In genomic region chr16:88943741-88944140, GRCh38 we compare ENCODE assay signal across 22 cellular contexts. TPM values are rescaled to one million over a fixed set of nuclear protein-coding genes. Genes with fewer than 3 reads are reported as not detected.
"Had no signal": no experiment of that assay in that cellular context is flagged by ENCODE, and none has a peak within 500 bp of the region (broad histone marks: within the 10 kb centered on the region; RNA-seq: fewer than 3 reads in every experiment).

No MANE protein-coding gene starts in this region.

- H3K9me3 ChIP-seq: heart left ventricle, lower lobe of right lung, pancreas, stomach, thoracic aorta, transverse colon had no signal

- H3K9ac ChIP-seq: neural progenitor cell had no signal

- H3K27me3 ChIP-seq: pancreas had no signal

- H3K4me3 ChIP-seq: coronary artery, heart left ventricle, lower lobe of right lung, neural progenitor cell, pancreas, stomach, thoracic aorta, transverse colon had no signal

- H2AFZ ChIP-seq: neural progenitor cell had no signal

- H3K4me1 ChIP-seq: neural progenitor cell had no signal

- ATAC-seq: heart left ventricle, lower lobe of right lung, pancreas, sciatic nerve had no signal

- H3K36me3 Mint-ChIP-seq: mesothelial cell of epicardium, natural killer cell, neural progenitor cell had no signal

- H3K36me3 ChIP-seq: lower lobe of right lung, neural progenitor cell, pancreas, stomach, thoracic aorta, transverse colon had no signal

- H3K27me3 Mint-ChIP-seq: memory B cell had no signal

- H3K27ac ChIP-seq: coronary artery, heart left ventricle, lower lobe of right lung, neural progenitor cell, pancreas, stomach, thoracic aorta, transverse colon had no signal

- H3K4me2 ChIP-seq: neural progenitor cell had no signal

- H3K27ac Mint-ChIP-seq: endodermal cell, mesothelial cell of epicardium, natural killer cell, neural progenitor cell, progenitor cell of endocrine pancreas had no signal

- H3K4me1 Mint-ChIP-seq: endodermal cell had no signal

- H3K4me3 Mint-ChIP-seq: endodermal cell, memory B cell, mesothelial cell of epicardium, natural killer cell, neural progenitor cell had no signal

- H3K9me3 Mint-ChIP-seq: endodermal cell, memory B cell, mesothelial cell of epicardium, natural killer cell, neural progenitor cell had no signal

- FAIRE-seq: frontal cortex, pancreas had no signal

- DNase-seq: effector CD4-positive, alpha-beta T cell; endodermal cell; hippocampal formation; lower lobe of right lung; natural killer cell; occipital lobe; stimulated activated naive CD4-positive, alpha-beta T cell; stomach; substantia nigra; transverse colon had no signal

RNA-seq across cellular contexts. Expression of gene CBFA2T3, which starts 33.3 kb away (rescaled TPM):
- total RNA-seq: chondrocyte, dermis microvascular lymphatic vessel endothelial cell had no signal
